Comparison of ENCODE assay signal across 1 cellular context in the genomic region with DNA sequence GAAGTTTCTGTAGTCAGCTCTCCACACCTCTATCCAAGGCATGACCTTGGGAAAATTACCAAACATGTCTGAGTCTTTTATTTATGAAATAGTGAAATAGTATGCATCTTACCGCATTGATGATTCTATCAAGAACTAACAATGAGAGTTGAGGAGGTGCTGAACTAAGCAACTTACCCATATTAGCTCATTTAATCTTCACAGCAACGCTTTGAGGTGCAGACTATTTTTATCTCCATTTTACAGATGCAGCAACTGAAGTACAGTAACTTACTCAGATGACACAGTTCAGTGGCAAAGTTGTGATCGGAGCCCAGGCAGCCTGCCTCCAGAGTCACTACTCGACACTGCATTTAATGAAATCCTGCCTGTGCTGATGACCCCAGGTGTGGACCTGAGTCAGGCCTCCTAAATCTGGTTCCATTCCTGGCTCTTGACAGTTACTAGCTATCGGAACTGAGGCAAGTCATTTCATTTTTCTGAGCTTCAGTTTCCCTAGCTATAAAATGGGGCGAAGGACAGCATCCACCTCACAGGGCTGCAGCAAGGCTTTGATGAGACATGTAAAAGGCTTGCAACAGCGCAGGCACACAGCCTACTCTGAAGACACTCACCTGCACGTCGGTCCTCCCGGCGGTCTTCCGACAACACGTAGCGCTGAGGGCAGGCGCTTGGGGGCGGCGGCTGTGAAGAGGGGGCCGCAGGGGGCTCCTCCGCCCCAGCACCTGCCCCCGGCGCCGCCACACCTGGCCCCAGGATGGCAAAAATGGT.
TF ChIP-seq lines count a peak whose summit lies in the region.

No MANE protein-coding gene starts in this region.

TF ChIP-seq in A549, 52 proteins besides CTCF, POLR2A, EP300 and RAD21 (continued from another document):
- TF ChIP-seq, protein P1, sequence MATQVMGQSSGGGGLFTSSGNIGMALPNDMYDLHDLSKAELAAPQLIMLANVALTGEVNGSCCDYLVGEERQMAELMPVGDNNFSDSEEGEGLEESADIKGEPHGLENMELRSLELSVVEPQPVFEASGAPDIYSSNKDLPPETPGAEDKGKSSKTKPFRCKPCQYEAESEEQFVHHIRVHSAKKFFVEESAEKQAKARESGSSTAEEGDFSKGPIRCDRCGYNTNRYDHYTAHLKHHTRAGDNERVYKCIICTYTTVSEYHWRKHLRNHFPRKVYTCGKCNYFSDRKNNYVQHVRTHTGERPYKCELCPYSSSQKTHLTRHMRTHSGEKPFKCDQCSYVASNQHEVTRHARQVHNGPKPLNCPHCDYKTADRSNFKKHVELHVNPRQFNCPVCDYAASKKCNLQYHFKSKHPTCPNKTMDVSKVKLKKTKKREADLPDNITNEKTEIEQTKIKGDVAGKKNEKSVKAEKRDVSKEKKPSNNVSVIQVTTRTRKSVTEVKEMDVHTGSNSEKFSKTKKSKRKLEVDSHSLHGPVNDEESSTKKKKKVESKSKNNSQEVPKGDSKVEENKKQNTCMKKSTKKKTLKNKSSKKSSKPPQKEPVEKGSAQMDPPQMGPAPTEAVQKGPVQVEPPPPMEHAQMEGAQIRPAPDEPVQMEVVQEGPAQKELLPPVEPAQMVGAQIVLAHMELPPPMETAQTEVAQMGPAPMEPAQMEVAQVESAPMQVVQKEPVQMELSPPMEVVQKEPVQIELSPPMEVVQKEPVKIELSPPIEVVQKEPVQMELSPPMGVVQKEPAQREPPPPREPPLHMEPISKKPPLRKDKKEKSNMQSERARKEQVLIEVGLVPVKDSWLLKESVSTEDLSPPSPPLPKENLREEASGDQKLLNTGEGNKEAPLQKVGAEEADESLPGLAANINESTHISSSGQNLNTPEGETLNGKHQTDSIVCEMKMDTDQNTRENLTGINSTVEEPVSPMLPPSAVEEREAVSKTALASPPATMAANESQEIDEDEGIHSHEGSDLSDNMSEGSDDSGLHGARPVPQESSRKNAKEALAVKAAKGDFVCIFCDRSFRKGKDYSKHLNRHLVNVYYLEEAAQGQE (IDR thresholded peaks at IDR 0.05) = no peak
- TF ChIP-seq JUNB (IDR thresholded peaks at IDR 0.05) = no peak
- TF ChIP-seq NR3C1 (IDR thresholded peaks at IDR 0.05) = no peak
- TF ChIP-seq MAZ (IDR thresholded peaks at IDR 0.05; ENCODE audit: borderline replicate concordance, low read depth, low read length) = no peak
- TF ChIP-seq FOXS1 (CRISPR knock-in tag; IDR thresholded peaks at IDR 0.05) = no peak
